Comparison of ENCODE assay signal across 16 cellular contexts in the genomic region with DNA sequence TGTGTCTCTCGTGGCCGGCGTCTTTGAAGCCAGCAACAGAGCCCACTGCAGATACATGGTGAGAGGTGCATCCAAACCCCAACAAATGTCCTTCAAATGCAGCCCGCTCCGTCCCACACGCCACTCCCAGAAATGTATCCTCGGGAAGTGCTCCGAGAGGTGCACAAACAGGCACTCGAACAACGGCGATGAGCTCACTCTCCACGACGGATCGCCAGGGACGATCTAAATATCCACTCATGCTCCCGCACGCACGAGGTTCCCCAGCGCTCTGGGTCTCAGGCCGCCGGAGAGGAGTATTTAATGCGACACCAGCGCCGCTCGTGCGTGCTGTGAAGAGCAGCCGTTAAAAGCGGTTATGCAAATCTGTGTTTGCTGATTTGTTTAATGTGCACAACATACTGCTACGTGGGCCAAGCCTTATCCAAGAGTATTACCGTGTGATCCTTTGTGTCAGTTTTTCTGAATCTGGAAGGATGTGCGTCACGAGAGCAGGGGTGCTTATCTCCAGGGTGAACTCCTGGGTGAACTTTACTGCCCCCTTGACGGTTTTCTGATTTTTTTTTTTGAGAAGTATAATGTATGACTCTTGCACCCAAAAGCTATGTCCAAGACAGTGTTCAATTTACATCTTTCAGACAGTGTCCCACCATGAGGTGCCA.
"Had no signal": no experiment of that assay in that cellular context is flagged by ENCODE, and none has a peak within 500 bp of the region (broad histone marks: within the 10 kb centered on the region; RNA-seq: fewer than 3 reads in every experiment).

No MANE protein-coding gene starts in this region.

- H2AFZ ChIP-seq: hepatocyte had no signal

- ATAC-seq: effector memory CD8-positive, alpha-beta T cell had no signal

- H3K4me1 ChIP-seq: ascending aorta had no signal

- H3K36me3 ChIP-seq: ascending aorta, WERI-Rb-1 had no signal

- H3K4me2 ChIP-seq: hepatocyte had no signal

- H3K27me3 ChIP-seq: ascending aorta, hepatocyte had no signal

- H3K27ac Mint-ChIP-seq: dendritic cell treated with granulocyte-macrophage colony-stimulating factor and Interleukin-4, amounts not matched to agents 40 ng/mL and 50 ng/mL, for 4 days; effector memory CD8-positive, alpha-beta T cell; nephron progenitor cell; stimulated activated naive CD8-positive, alpha-beta T cell treated with anti-CD3 and anti-CD28 coated beads, Interleukin-15, Interleukin-2, amounts not matched to agents 100 ng/mL and 50 ng/mL, for 24 hours had no signal

- H3K9me3 ChIP-seq: ascending aorta had no signal

- H3K27ac ChIP-seq: ascending aorta, hepatocyte, WERI-Rb-1 had no signal

- H3K27me3 Mint-ChIP-seq: dendritic cell treated with granulocyte-macrophage colony-stimulating factor and Interleukin-4, amounts not matched to agents 40 ng/mL and 50 ng/mL, for 4 days; stimulated activated naive CD8-positive, alpha-beta T cell treated with anti-CD3 and anti-CD28 coated beads, Interleukin-15, Interleukin-2, amounts not matched to agents 100 ng/mL and 50 ng/mL, for 24 hours had no signal

- H3K4me3 ChIP-seq: ascending aorta, hepatocyte had no signal

- H3K4me3 Mint-ChIP-seq: dendritic cell treated with granulocyte-macrophage colony-stimulating factor and Interleukin-4, amounts not matched to agents 40 ng/mL and 50 ng/mL, for 4 days; effector memory CD8-positive, alpha-beta T cell; nephron progenitor cell; stimulated activated naive CD8-positive, alpha-beta T cell treated with anti-CD3 and anti-CD28 coated beads, Interleukin-15, Interleukin-2, amounts not matched to agents 100 ng/mL and 50 ng/mL, for 24 hours had no signal

- DNase-seq: activated CD4-positive, alpha-beta T cell treated with anti-CD3 and anti-CD28 coated beads for 1 hour; activated naive CD4-positive, alpha-beta T cell treated with anti-CD3 and anti-CD28 coated beads, Interleukin-2, amount 50 U/mL, for 16 hours; activated T-cell treated with anti-CD3 and anti-CD28 coated beads, Interleukin-2, amount 50 U/mL, for 1 hour; cerebellar nuclear complex; effector memory CD8-positive, alpha-beta T cell; nephron progenitor cell; nucleus accumbens; retina; SW 1271; trophoblast cell; WERI-Rb-1 had no signal

- H3K79me2 ChIP-seq: hepatocyte had no signal

- FAIRE-seq: islet of Langerhans had no signal
